In the genomic region with DNA sequence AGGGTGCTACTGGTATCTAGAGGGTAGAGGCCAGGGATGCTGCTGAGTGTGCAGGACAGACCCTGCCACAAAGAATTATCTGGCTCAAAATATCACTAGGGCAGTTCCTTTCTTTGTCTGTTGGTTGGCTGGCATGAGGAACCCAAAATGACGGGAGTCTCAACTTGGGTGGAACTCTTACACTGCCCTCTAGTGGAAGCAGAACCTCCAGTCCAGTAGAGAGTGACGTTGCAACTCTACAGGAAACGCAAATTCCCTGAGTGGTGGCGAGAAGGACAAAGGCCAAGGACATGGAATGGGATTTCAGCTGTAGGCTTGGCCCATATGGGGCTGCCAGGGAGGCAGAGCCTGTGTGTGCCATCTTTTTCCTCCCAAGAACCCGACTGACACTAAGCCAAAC, we compare ENCODE assay signal across 11 cellular contexts. TPM values are rescaled to one million over a fixed set of nuclear protein-coding genes. Genes with fewer than 3 reads are reported as not detected.
DNase-seq lines count a peak whose midpoint lies in the region; ATAC-seq and TF ChIP-seq lines count a peak whose summit lies in the region.
"Had no signal": no experiment of that assay in that cellular context is flagged by ENCODE, and none has a peak within 500 bp of the region (broad histone marks: within the 10 kb centered on the region; RNA-seq: fewer than 3 reads in every experiment).

No MANE protein-coding gene starts in this region.

- H3K23ac ChIP-seq in mesenchymal stem cell (ENCODE audit: low read length in 2 of 2) = no peak overlapping the region

- H3K27ac ChIP-seq in DND-41 (ENCODE audit: low read length) (no peak overlapping the region), adrenal gland (no peak overlapping the region), mesenchymal stem cell (ENCODE audit: low read length, poor library complexity, severe bottlenecking) (no peak overlapping the region)

- no peak overlapping the region for H4K91ac ChIP-seq in mesenchymal stem cell (ENCODE audit: low read length)

- 41 to 66% (median 52%) methylated on average over 5 of the region's 5 CpGs for WGBS in adrenal gland, 4 donors
- WGBS in mesenchymal stem cell = 83% methylated on average over 5 of the region's 5 CpGs

- H3K4ac ChIP-seq in mesenchymal stem cell (ENCODE audit: low read depth in 1 of 2, low read length in 2 of 2) = peak overlapping the region in 1 of 2 experiments; percentile 32

- no peaks in the 10 kb centered on the region for H3K36me3 ChIP-seq in DND-41 (ENCODE audit: insufficient read depth, low read length)
- H3K36me3 ChIP-seq in adrenal gland (replicated peaks in 1 of 2) = no peaks in the 10 kb centered on the region
- no peaks in the 10 kb centered on the region for H3K36me3 ChIP-seq in mesenchymal stem cell (ENCODE audit: control insufficient read depth in 1 of 2, insufficient read depth in 2 of 2, low read depth in 1 of 2, low read length in 2 of 2)

- H2BK120ac ChIP-seq in mesenchymal stem cell (ENCODE audit: low read depth, low read length) = no peak overlapping the region

- H3K79me2 ChIP-seq in DND-41 (ENCODE audit: insufficient read depth, low read length) = no peaks in the 10 kb centered on the region

- no peak for ATAC-seq in DND-41 (ENCODE audit: insufficient read depth, low read depth)
- no peak for ATAC-seq in GM18511 (IDR thresholded peaks at IDR 0.05; ENCODE audit: unreplicated experiment)
- no peak for ATAC-seq in GM21423 (IDR thresholded peaks at IDR 0.05; ENCODE audit: unreplicated experiment)

- no peak overlapping the region for H3K14ac ChIP-seq in mesenchymal stem cell (ENCODE audit: low read length in 2 of 2)

- H3K9ac ChIP-seq in DND-41 (ENCODE audit: low read depth, low read length) (no peak overlapping the region), mesenchymal stem cell (ENCODE audit: low read length) (no peak overlapping the region)

- peak overlapping the region in 1 of 2 experiments; percentile 6 for H3K18ac ChIP-seq in mesenchymal stem cell (ENCODE audit: low read depth in 1 of 2, low read length in 2 of 2)

- intact Hi-C loops in adrenal gland (cut with DNase I) = no loop called here

- H3K4me3 ChIP-seq in DND-41 (ENCODE audit: low read depth in 1 of 2, low read length in 2 of 2) (no peak overlapping the region), HFF-Myc (replicated peaks; ENCODE audit: low read depth, low read length) (no peak overlapping the region), adrenal gland (no peak overlapping the region), mesenchymal stem cell (ENCODE audit: insufficient read depth in 1 of 2, low read depth in 1 of 2, low read length in 2 of 2) (peak overlapping the region in 1 of 2 experiments; percentile 16)

- no peaks in the 10 kb centered on the region for H4K20me1 ChIP-seq in DND-41 (ENCODE audit: insufficient read depth, low read length)

- H2BK15ac ChIP-seq in mesenchymal stem cell (ENCODE audit: low read depth, poor library complexity, severe bottlenecking) = peak overlapping the region; percentile 17

- DNase-seq in DND-41 (peak; percentile 12), HFF-Myc (ENCODE audit: extremely low read depth, low read depth) (no peak), adrenal gland (peak in 2 of 7 donors; percentile 21 to 24), mesenchymal stem cell (no peak), NCI-H1105 treated with DMSO at 0.1 percent for 48 hours (lab: John Stamatoyannopoulos, UW) (no peak), GM19238 (ENCODE audit: insufficient read length, low spot score) (no peak)
- DNase-seq: activated gamma-delta T cell treated with Interleukin-2 at 50 U/mL for 16 hours, Right ventricle myocardium superior, substantia nigra had no signal

- peak overlapping the region in 1 of 2 experiments; percentile 33 for H2BK12ac ChIP-seq in mesenchymal stem cell (ENCODE audit: low read length in 2 of 2)

- H3K4me2 ChIP-seq in DND-41 (ENCODE audit: insufficient read depth, low read length) = no peak overlapping the region
- no peak overlapping the region for H3K4me2 ChIP-seq in mesenchymal stem cell (ENCODE audit: low read length, poor library complexity, severe bottlenecking)

- TF ChIP-seq CTCF in DND-41 (IDR thresholded peaks at IDR 0.05; ENCODE audit: borderline replicate concordance, extremely low read depth, low read length, poor library complexity, severe bottlenecking) = peak; percentile 65
- TF ChIP-seq CTCF in HFF-Myc (IDR thresholded peaks at IDR 0.05; ENCODE audit: low read depth, low read length, missing control alignments) = peak; percentile 34
- peak in 5 of 6 experiments; percentile 28 to 42 (median 32) for TF ChIP-seq CTCF in adrenal gland (IDR thresholded peaks at IDR 0.05)

- no peak overlapping the region for H4K8ac ChIP-seq in mesenchymal stem cell (ENCODE audit: low read length)

- no peak overlapping the region for H2BK5ac ChIP-seq in mesenchymal stem cell (ENCODE audit: low read depth, low read length, poor library complexity, severe bottlenecking)

- H3K27me3 ChIP-seq in DND-41 (ENCODE audit: insufficient read depth, low read length, poor library complexity) = no peaks in the 10 kb centered on the region
- H3K27me3 ChIP-seq in adrenal gland = no peaks in the 10 kb centered on the region
- H3K27me3 ChIP-seq in mesenchymal stem cell (ENCODE audit: control insufficient read depth in 1 of 2, insufficient read depth in 1 of 2, low read length in 2 of 2) = no peaks in the 10 kb centered on the region

- no peaks in the 10 kb centered on the region for H3K79me1 ChIP-seq in mesenchymal stem cell (replicated peaks; ENCODE audit: low read length, poor library complexity, severe bottlenecking)

- H3K4me1 ChIP-seq in DND-41 (ENCODE audit: insufficient read depth, low read length) = no peaks in the 10 kb centered on the region
- H3K4me1 ChIP-seq in adrenal gland (replicated peaks in 1 of 2) = peaks cover 0 to 4% of the 10 kb centered on the region in 2 donors
- H3K4me1 ChIP-seq in mesenchymal stem cell (ENCODE audit: control insufficient read depth, insufficient read depth, low read depth, low read length) = peaks cover 18% of the 10 kb centered on the region

- H3K9me3 ChIP-seq in DND-41 (ENCODE audit: insufficient read depth, low read length, severe bottlenecking) (peaks cover 2% of the 10 kb centered on the region), adrenal gland (replicated peaks in 1 of 3) (no peaks in the 10 kb centered on the region), mesenchymal stem cell (ENCODE audit: control insufficient read depth, low read length) (peaks cover 17% of the 10 kb centered on the region)

- H2AFZ ChIP-seq in DND-41 (ENCODE audit: low read depth, low read length) = no peak overlapping the region
- no peak overlapping the region for H2AFZ ChIP-seq in mesenchymal stem cell (ENCODE audit: low read depth, low read length)

- H2AK5ac ChIP-seq in mesenchymal stem cell (ENCODE audit: low read length, severe bottlenecking) = no peak overlapping the region

- TF ChIP-seq POLR2A in adrenal gland (IDR thresholded peaks at IDR 0.05) = no peak

RNA-seq across cellular contexts. Expression of gene COPS8, which starts 47.1 kb away (rescaled TPM):
- 100 to 1,000 TPM in 1 of 8 donors, 10 to 100 TPM in 7; 38.1 to 131 (median 63.9) TPM for total RNA-seq in adrenal gland
- 100 to 1,000 TPM in 1 of 3 donors, 10 to 100 TPM in 2; 25.2 to 130 (median 28.0) TPM for polyA plus RNA-seq in adrenal gland
- polyA plus RNA-seq in mesenchymal stem cell (2013, experiment 1 of 2) = 45.9 TPM
- polyA plus RNA-seq in mesenchymal stem cell (2013, experiment 2 of 2) = 46.7 TPM
